In genomic region chr6:28349344-28349891, GRCh38 we compare ENCODE assay signal across 8 cellular contexts. TPM values are rescaled to one million over a fixed set of nuclear protein-coding genes. Genes with fewer than 3 reads are reported as not detected.
A peak's percentile ranks its signal among the peaks of the same experiment; 100 is the strongest.
DNase-seq lines count a peak whose midpoint lies in the region; ATAC-seq, FAIRE-seq and TF ChIP-seq lines count a peak whose summit lies in the region.

No MANE protein-coding gene starts in this region.

- intact Hi-C loops in endothelial cell of umbilical vein (cut with micrococcal nuclease): loop anchor here (1.0 to 2.0 kb wide), 3 partner anchors 13 to 83 kb away; partner anchors contain the start of genes PGBD1, ZSCAN26 and ZSCAN31

- peak overlapping the region; percentile 99 for H2AFZ ChIP-seq in Loucy (ENCODE audit: low read length)
- peak overlapping the region; percentile 96 for H2AFZ ChIP-seq in endothelial cell of umbilical vein (ENCODE audit: low read depth, low read length)
- peak overlapping the region; percentile 89 for H2AFZ ChIP-seq in parathyroid adenoma

- H3K9ac ChIP-seq in Loucy (ENCODE audit: low read depth, low read length, poor library complexity, severe bottlenecking) (peak overlapping the region; percentile 82), endothelial cell of umbilical vein (replicated peaks; ENCODE audit: extremely low read depth, insufficient read depth, low read length) (peak overlapping the region; percentile 79), parathyroid adenoma (peak overlapping the region; percentile 25)

- BruUV-seq in endothelial cell of umbilical vein (replicated peaks; lab: Mats Ljungman, UMichigan): no TSS peak

- H3K4me2 ChIP-seq in Loucy (ENCODE audit: low read depth, low read length, poor library complexity, severe bottlenecking): peak overlapping the region; percentile 73
- H3K4me2 ChIP-seq in endothelial cell of umbilical vein (ENCODE audit: insufficient read depth, low read length): peak overlapping the region; percentile 99
- peak overlapping the region; percentile 67 for H3K4me2 ChIP-seq in parathyroid adenoma (ENCODE audit: low read length)

- H4K20me1 ChIP-seq in Loucy (ENCODE audit: insufficient read depth, low read length, poor library complexity, severe bottlenecking) (peaks cover 9% of the 10 kb centered on the region), endothelial cell of umbilical vein (replicated peaks; ENCODE audit: control insufficient read depth, extremely low read depth, insufficient read depth, low read length) (no peaks in the 10 kb centered on the region)

- H3K4me1 ChIP-seq in Loucy (ENCODE audit: insufficient read depth, low read length, poor library complexity, severe bottlenecking) (peaks cover 19% of the 10 kb centered on the region), endothelial cell of umbilical vein (ENCODE audit: control insufficient read depth, extremely low read depth, insufficient read depth, low read length) (peaks cover 17% of the 10 kb centered on the region), parathyroid adenoma (peaks cover 2% of the 10 kb centered on the region)

- peak overlapping the region; percentile 60 for H3K27ac ChIP-seq in endothelial cell of umbilical vein (ENCODE audit: insufficient read depth, low read depth, low read length)
- H3K27ac ChIP-seq in parathyroid adenoma: peak overlapping the region; percentile 83

- dilution Hi-C loops in endothelial cell of umbilical vein (cut with MboI; ENCODE audit: extremely low pct_ligation_motif_present, low sequenced_read_pairs): no loop called here

- no peaks in the 10 kb centered on the region for H3K9me1 ChIP-seq in endothelial cell of umbilical vein (replicated peaks; ENCODE audit: control insufficient read depth, extremely low read depth, insufficient read depth, low read length)

- CTCF ChIA-PET in endothelial cell of umbilical vein (lab: Charles Lee): interaction anchor here (0.9 to 1.0 kb wide), 2 partner anchors 34 to 208 kb away, joined by 4 to 5 read pairs; partner anchors contain the start of gene ZKSCAN8

- no peaks in the 10 kb centered on the region for H3F3A ChIP-seq in Loucy (ENCODE audit: low read depth)

- H3K79me2 ChIP-seq in Loucy (ENCODE audit: insufficient read depth, low read length) (peaks cover 44% of the 10 kb centered on the region), endothelial cell of umbilical vein (ENCODE audit: control insufficient read depth, insufficient read depth, low read length) (peaks cover 24% of the 10 kb centered on the region), parathyroid adenoma (no peaks in the 10 kb centered on the region)

- H3K36me3 ChIP-seq in Loucy (ENCODE audit: insufficient read depth, low read length) (no peaks in the 10 kb centered on the region), endothelial cell of umbilical vein (ENCODE audit: control insufficient read depth in 2 of 2, extremely low read depth in 1 of 2, insufficient read depth in 2 of 2, low read length in 2 of 2) (no peaks in the 10 kb centered on the region), parathyroid adenoma (ENCODE audit: control insufficient read depth, insufficient read depth, low read length) (no peaks in the 10 kb centered on the region)

- peak; percentile 73 for FAIRE-seq in endothelial cell of umbilical vein (lab: Jason Lieb, UNC)

- H3K4me3 ChIP-seq in Loucy (ENCODE audit: low read length, poor library complexity, severe bottlenecking) (peak overlapping the region; percentile 85), endothelial cell of umbilical vein (replicated peaks in 1 of 3; ENCODE audit: insufficient read depth in 1 of 3, low read depth in 1 of 3, low read length in 3 of 3) (peak overlapping the region; percentile 80 to 89 (median 86)), parathyroid adenoma (ENCODE audit: low read depth, low read length) (peak overlapping the region; percentile 69)

- TF ChIP-seq CTCF in Loucy (conservative IDR thresholded peaks at IDR 0.05; ENCODE audit: low read length) (no peak), endothelial cell of umbilical vein (IDR thresholded peaks at IDR 0.05; ENCODE audit: extremely low read depth in 1 of 2, insufficient read depth in 1 of 2, low read depth in 1 of 2, low read length in 2 of 2) (no peak), parathyroid adenoma (IDR thresholded peaks at IDR 0.05) (no peak)

- no peaks in the 10 kb centered on the region for H3K27me3 ChIP-seq in Loucy (ENCODE audit: insufficient read depth, low read length, poor library complexity, severe bottlenecking)
- no peaks in the 10 kb centered on the region for H3K27me3 ChIP-seq in endothelial cell of umbilical vein (ENCODE audit: control insufficient read depth in 2 of 2, insufficient read depth in 2 of 2, low read length in 2 of 2)
- H3K27me3 ChIP-seq in parathyroid adenoma (ENCODE audit: control insufficient read depth, insufficient read depth, low read length): no peaks in the 10 kb centered on the region

- POLR2A ChIA-PET in endothelial cell of umbilical vein (lab: Charles Lee): no interaction called here

- no peaks in the 10 kb centered on the region for H3K9me2 ChIP-seq in Loucy (replicated peaks; ENCODE audit: low read depth, low read length)

- no peak for TF ChIP-seq POLR2A in endothelial cell of umbilical vein (IDR thresholded peaks at IDR 0.05; ENCODE audit: low read depth, low read length)

- H3K9me3 ChIP-seq in Loucy (ENCODE audit: insufficient read depth, low read depth, low read length) (no peaks in the 10 kb centered on the region), endothelial cell of umbilical vein (replicated peaks; ENCODE audit: control insufficient read depth, insufficient read depth, low read length) (no peaks in the 10 kb centered on the region), parathyroid adenoma (ENCODE audit: control insufficient read depth, low read length) (no peaks in the 10 kb centered on the region)

- peak; percentile 18 for ATAC-seq in GM19035 (IDR thresholded peaks at IDR 0.05; ENCODE audit: unreplicated experiment)
- no peak for ATAC-seq in GM18861 (IDR thresholded peaks at IDR 0.05; ENCODE audit: unreplicated experiment)
- no peak for ATAC-seq in HG02981 (IDR thresholded peaks at IDR 0.05; ENCODE audit: unreplicated experiment)
- ATAC-seq in GM21515 (IDR thresholded peaks at IDR 0.05; ENCODE audit: unreplicated experiment): no peak

- DNase-seq in endothelial cell of umbilical vein (ENCODE audit: low read depth, low spot score): no peak
- DNase-seq in GM19240 (ENCODE audit: insufficient read length, low spot score): no peak

TF ChIP-seq in endothelial cell of umbilical vein, 7 proteins besides CTCF, POLR2A, EP300 and RAD21:
- TF ChIP-seq GATA2 (IDR thresholded peaks at IDR 0.05; ENCODE audit: insufficient read depth, insufficient read length, low read depth, low read length): no peak
- no peak for TF ChIP-seq EZH2 (IDR thresholded peaks at IDR 0.05; ENCODE audit: borderline replicate concordance, low read depth, low read length, severe bottlenecking)
- no peak for TF ChIP-seq FOS (IDR thresholded peaks at IDR 0.05; ENCODE audit: borderline replicate concordance, insufficient read depth, low read length)
- TF ChIP-seq MAX (IDR thresholded peaks at IDR 0.05; ENCODE audit: insufficient read depth, insufficient read length): no peak
- TF ChIP-seq POLR2AphosphoS5 (IDR thresholded peaks at IDR 0.05; ENCODE audit: insufficient read depth, low read depth, low read length): no peak
- no peak for TF ChIP-seq MYC (IDR thresholded peaks at IDR 0.05; ENCODE audit: low read depth, low read length)
- no peak for TF ChIP-seq JUN (IDR thresholded peaks at IDR 0.05; ENCODE audit: borderline replicate concordance, insufficient read depth, insufficient read length, low read depth)

RNA-seq across cellular contexts. Expression of gene ZKSCAN3, which starts 0.3 kb away (rescaled TPM):
- 4.9 and 6.9 TPM in 2 replicates for total RNA-seq in endothelial cell of umbilical vein
- polyA plus RNA-seq in endothelial cell of umbilical vein: 2.5 and 2.7 TPM in 2 replicates
- 2.2 and 2.5 TPM in 2 replicates for polyA plus RNA-seq in endothelial cell of umbilical vein (2011; cell fraction: cytosol; rRNA removed)
- 4.1 and 4.6 TPM in 2 replicates for polyA plus RNA-seq in endothelial cell of umbilical vein (2011; cell fraction: nucleus; rRNA removed)
- 2.2 and 2.6 TPM in 2 replicates for polyA plus RNA-seq in endothelial cell of umbilical vein (2012)
- polyA minus RNA-seq in endothelial cell of umbilical vein: 3.4 and 3.5 TPM in 2 replicates
- polyA minus RNA-seq in endothelial cell of umbilical vein (2011; cell fraction: cytosol; rRNA and poly(A)+ RNA removed): 0.82 TPM
- 2.2 and 2.8 TPM in 2 replicates for polyA minus RNA-seq in endothelial cell of umbilical vein (2011; cell fraction: nucleus; rRNA and poly(A)+ RNA removed)

RNA-seq across cellular contexts. Expression of gene ZSCAN31, which starts 13.5 kb away (rescaled TPM):
- 19.5 and 23.0 TPM in 2 replicates for total RNA-seq in endothelial cell of umbilical vein
- polyA plus RNA-seq in endothelial cell of umbilical vein: 11.0 and 12.9 TPM in 2 replicates
- 19.9 and 24.1 TPM in 2 replicates for polyA plus RNA-seq in endothelial cell of umbilical vein (2011; cell fraction: cytosol; rRNA removed)
- polyA plus RNA-seq in endothelial cell of umbilical vein (2011; cell fraction: nucleus; rRNA removed): 45.5 and 49.6 TPM in 2 replicates
- 18.0 and 26.7 TPM in 2 replicates for polyA plus RNA-seq in endothelial cell of umbilical vein (2012)
- 22.5 and 27.7 TPM in 2 replicates for polyA minus RNA-seq in endothelial cell of umbilical vein
- polyA minus RNA-seq in endothelial cell of umbilical vein (2011; cell fraction: cytosol; rRNA and poly(A)+ RNA removed): 6.3 TPM
- 14.4 and 18.7 TPM in 2 replicates for polyA minus RNA-seq in endothelial cell of umbilical vein (2011; cell fraction: nucleus; rRNA and poly(A)+ RNA removed)

RNA-seq across cellular contexts. Expression of gene ZSCAN12, which starts 50.1 kb away (rescaled TPM):
- 4.2 and 4.4 TPM in 2 replicates for total RNA-seq in endothelial cell of umbilical vein
- 1.1 and 1.3 TPM in 2 replicates for polyA plus RNA-seq in endothelial cell of umbilical vein
- 1.3 and 1.4 TPM in 2 replicates for polyA plus RNA-seq in endothelial cell of umbilical vein (2011; cell fraction: cytosol; rRNA removed)
- 3.3 and 4.0 TPM in 2 replicates for polyA plus RNA-seq in endothelial cell of umbilical vein (2011; cell fraction: nucleus; rRNA removed)
- 1.5 and 1.6 TPM in 2 replicates for polyA plus RNA-seq in endothelial cell of umbilical vein (2012)
- 3.0 and 3.3 TPM in 2 replicates for polyA minus RNA-seq in endothelial cell of umbilical vein
- 3.3 TPM for polyA minus RNA-seq in endothelial cell of umbilical vein (2011; cell fraction: cytosol; rRNA and poly(A)+ RNA removed)
- 3.6 and 5.3 TPM in 2 replicates for polyA minus RNA-seq in endothelial cell of umbilical vein (2011; cell fraction: nucleus; rRNA and poly(A)+ RNA removed)

Comparison
In these comparisons a context has a peak if more than half of its experiments do, and no peak if none do; other contexts are left out.
1. H3K9ac ChIP-seq: peak in every context shown above with its lines; median percentile 82 in Loucy; 79 in endothelial cell of umbilical vein; 25 in parathyroid adenoma.